In the genomic region with DNA sequence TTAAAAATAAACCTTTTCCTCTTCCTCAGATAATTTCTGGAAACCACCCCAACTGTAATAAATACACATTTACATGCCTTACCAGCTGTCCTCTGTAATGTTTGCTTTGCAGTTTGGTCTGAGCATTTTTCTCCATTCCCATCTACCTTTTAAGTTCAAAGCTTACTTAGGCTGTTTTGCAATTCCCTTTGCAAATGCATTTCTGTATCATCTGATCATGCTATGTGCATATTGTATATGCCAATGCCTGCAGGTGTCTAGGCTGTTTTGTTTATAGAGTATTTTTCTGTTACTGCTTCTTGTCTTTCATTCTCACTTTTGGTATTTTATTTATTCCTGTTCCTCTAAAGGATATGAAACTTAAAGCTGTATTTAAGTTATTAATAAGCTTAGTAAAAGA, we compare ENCODE assay signal across 12 cellular contexts.
A peak's percentile ranks its signal among the peaks of the same experiment; 100 is the strongest.
DNase-seq lines count a peak whose midpoint lies in the region; ATAC-seq, FAIRE-seq and TF ChIP-seq lines count a peak whose summit lies in the region.
"Had no signal": no experiment of that assay in that cellular context is flagged by ENCODE, and none has a peak within 500 bp of the region (broad histone marks: within the 10 kb centered on the region; RNA-seq: fewer than 3 reads in every experiment).

No MANE protein-coding gene starts in this region.

- H3K4me1 Mint-ChIP-seq in T-helper 17 cell (peaks cover 16% of the 10 kb centered on the region), neural progenitor cell (peaks cover 2% of the 10 kb centered on the region), glutamatergic neuron (ENCODE audit: low read depth, unreplicated experiment) (peaks cover 6% of the 10 kb centered on the region)

- H3K36me3 Mint-ChIP-seq in T-helper 17 cell (ENCODE audit: low read depth), result peaks cover 8% of the 10 kb centered on the region
- H3K36me3 Mint-ChIP-seq in neural progenitor cell, result no peaks in the 10 kb centered on the region
- H3K36me3 Mint-ChIP-seq in glutamatergic neuron (ENCODE audit: unreplicated experiment), result no peaks in the 10 kb centered on the region

- no peak overlapping the region for H3K9ac ChIP-seq in neural progenitor cell

- no peaks in the 10 kb centered on the region for H4K20me1 ChIP-seq in neural progenitor cell (ENCODE audit: low read depth)

- TF ChIP-seq CTCF in neural progenitor cell (IDR thresholded peaks at IDR 0.05), result no peak
- TF ChIP-seq CTCF in glutamatergic neuron (IDR thresholded peaks at IDR 0.05; ENCODE audit: partially characterized antibody, unreplicated experiment), result no peak

- H3K27me3 Mint-ChIP-seq in T-helper 17 cell (no peaks in the 10 kb centered on the region), neural progenitor cell (ENCODE audit: insufficient read depth, low read depth) (no peaks in the 10 kb centered on the region), glutamatergic neuron (ENCODE audit: unreplicated experiment) (peaks cover 6% of the 10 kb centered on the region)

- H3K9me3 Mint-ChIP-seq in neural progenitor cell (no peaks in the 10 kb centered on the region), glutamatergic neuron (ENCODE audit: unreplicated experiment) (no peaks in the 10 kb centered on the region)

- no peak overlapping the region for H3K4me3 Mint-ChIP-seq in T-helper 17 cell
- no peak overlapping the region for H3K4me3 Mint-ChIP-seq in neural progenitor cell
- H3K4me3 Mint-ChIP-seq in glutamatergic neuron (ENCODE audit: unreplicated experiment), result no peak overlapping the region

- peaks cover 7% of the 10 kb centered on the region for H3K4me1 ChIP-seq in neural progenitor cell

- no peaks in the 10 kb centered on the region for H3K79me2 ChIP-seq in neural progenitor cell (ENCODE audit: low read depth)

- DNase-seq in T-helper 17 cell, result no peak
- no peak for DNase-seq in GM19239 (ENCODE audit: insufficient read length, low spot score)
- DNase-seq in superior temporal gyrus (ENCODE audit: extremely low spot score), result no peak
- no peak for DNase-seq in neural progenitor cell (ENCODE audit: low spot score)
- no peak for DNase-seq in glutamatergic neuron
- DNase-seq: activated CD4-positive, CD25-positive, alpha-beta regulatory T cell; caudate nucleus; DMS 273 treated with DMSO at 0.1 percent for 48 hours had no signal

- H3K4me2 ChIP-seq in neural progenitor cell, result no peak overlapping the region

- H3K27me3 ChIP-seq in neural progenitor cell, result no peaks in the 10 kb centered on the region

- H3K27ac Mint-ChIP-seq in T-helper 17 cell (peak overlapping the region; percentile 47), neural progenitor cell (no peak overlapping the region), glutamatergic neuron (ENCODE audit: unreplicated experiment) (no peak overlapping the region)

- peak overlapping the region; percentile 61; the same call in 1 of the 2 replicates for H3K4me3 ChIP-seq in GM08714 (ENCODE audit: low read length)
- no peak overlapping the region for H3K4me3 ChIP-seq in neural progenitor cell

- H3K36me3 ChIP-seq in neural progenitor cell, result peaks cover 4% of the 10 kb centered on the region

- no peak for FAIRE-seq in GM19239 (lab: Jason Lieb, UNC)
- FAIRE-seq: keratinocyte had no signal

- H3K9me3 ChIP-seq in T-helper 17 cell (ENCODE audit: control insufficient read depth, low read length, poor library complexity, severe bottlenecking) (no peaks in the 10 kb centered on the region), neural progenitor cell (ENCODE audit: low read depth) (no peaks in the 10 kb centered on the region)

- H2AFZ ChIP-seq in neural progenitor cell (replicated peaks), result no peak overlapping the region

- H3K27ac ChIP-seq in neural progenitor cell, result no peak overlapping the region

- peak; percentile 38 for ATAC-seq in GM19468 (IDR thresholded peaks at IDR 0.05; ENCODE audit: extremely low read depth, unreplicated experiment)
- peak; percentile 62 for ATAC-seq in HG03025 (IDR thresholded peaks at IDR 0.05; ENCODE audit: low FRiP score, unreplicated experiment)
- ATAC-seq in T-helper 17 cell, result no peak

- no peaks in the 10 kb centered on the region for H3F3A ChIP-seq in neural progenitor cell (ENCODE audit: low read depth)
